ENCODE assay signal across 8 cellular contexts in the genomic region with DNA sequence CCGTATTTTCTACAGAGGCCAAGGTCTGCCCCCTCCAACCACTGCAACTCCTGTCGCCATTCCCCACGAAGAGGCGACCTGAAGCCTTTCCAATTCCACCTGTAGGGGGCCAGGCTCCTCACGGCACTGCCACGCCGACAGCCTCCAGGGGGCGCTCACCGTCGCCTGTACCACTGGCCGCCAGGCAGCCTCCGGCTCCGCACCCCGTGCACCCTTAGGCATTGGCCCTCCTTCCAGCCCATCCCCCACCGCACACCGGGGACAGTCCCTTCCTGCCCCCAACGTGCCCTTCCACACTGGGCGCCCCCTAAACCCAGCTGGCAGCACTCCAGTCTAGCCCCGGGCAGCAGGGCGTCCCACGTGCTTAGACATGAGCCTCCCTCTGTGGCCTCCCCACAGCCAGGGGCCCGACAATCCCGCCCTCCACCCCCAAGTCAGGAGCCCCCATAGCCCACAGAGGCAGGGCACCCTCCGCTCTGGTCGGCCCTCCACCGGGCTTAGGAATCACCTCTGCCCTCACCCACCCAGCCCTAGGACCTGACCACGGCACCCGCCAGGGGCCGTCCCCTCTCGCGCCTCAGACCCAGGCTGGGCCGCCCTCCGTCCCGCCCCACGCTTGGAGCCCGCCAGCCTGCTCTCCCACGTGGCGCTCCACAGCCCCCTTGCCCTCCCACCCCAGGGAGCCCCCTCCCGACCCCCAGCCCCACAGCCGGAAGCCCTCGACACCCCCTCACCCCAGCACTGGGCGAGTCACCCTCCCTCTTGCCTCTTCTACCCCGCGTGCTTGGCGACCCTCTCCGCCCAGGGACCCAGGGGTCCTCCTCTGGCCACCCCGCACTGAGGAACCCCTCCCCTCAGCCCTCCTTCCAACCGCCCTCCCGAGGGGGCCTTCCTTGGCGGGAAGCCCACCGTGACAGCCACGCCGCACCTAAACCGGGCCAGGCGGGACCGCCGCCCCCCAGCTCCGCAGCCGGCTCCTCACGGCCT. TPM values are rescaled to one million over a fixed set of nuclear protein-coding genes. Genes with fewer than 3 reads are reported as not detected.
DNase-seq lines count a peak whose midpoint lies in the region; ATAC-seq and TF ChIP-seq lines count a peak whose summit lies in the region.

No MANE protein-coding gene starts in this region.

- peak; percentile 55 for DNase-seq in GM12865 (ENCODE audit: low read depth)
- peak; percentile 73 for DNase-seq in WTC11 (ENCODE audit: low spot score)
- DNase-seq in ecto neural progenitor cell (ENCODE audit: low spot score) = peak; percentile 64
- peak; percentile 53 for DNase-seq in neural crest cell (ENCODE audit: low read depth, low spot score)
- no peak for DNase-seq in AML-193 (lab: John Stamatoyannopoulos, UW)
- DNase-seq in NCI-H2107 treated with DMSO at 0.1 percent for 48 hours (lab: John Stamatoyannopoulos, UW; ENCODE audit: unreplicated experiment) = no peak

- H3K27ac Mint-ChIP-seq in WTC11 (no peak overlapping the region), neural crest cell (ENCODE audit: unreplicated experiment) (no peak overlapping the region)

- no peaks in the 10 kb centered on the region for H3K36me3 Mint-ChIP-seq in WTC11
- peaks cover 3% of the 10 kb centered on the region for H3K36me3 Mint-ChIP-seq in neural crest cell (ENCODE audit: low read depth)

- POLR2A ChIA-PET in WTC11 (lab: Charles Lee) = interaction anchor here (0.7 kb wide), 1 partner anchor 60 kb away, joined by 7 read pairs; no protein-coding TSS in a partner anchor

- H3K9me3 Mint-ChIP-seq in WTC11 = peaks cover 5% of the 10 kb centered on the region; the same call in 1 of the 2 replicates
- peaks cover 14% of the 10 kb centered on the region for H3K9me3 Mint-ChIP-seq in neural crest cell

- H3K4me1 Mint-ChIP-seq in WTC11 (no peaks in the 10 kb centered on the region), neural crest cell (no peaks in the 10 kb centered on the region)

- TF ChIP-seq EP300 in Ishikawa (IDR thresholded peaks at IDR 0.05; ENCODE audit: borderline replicate concordance) = no peak

- no peak overlapping the region for H3K4me3 ChIP-seq in GM12865 (ENCODE audit: low read depth, low read length)

- CTCF ChIA-PET in WTC11 (lab: Charles Lee) = no interaction called here

- H3K27me3 Mint-ChIP-seq in WTC11 (ENCODE audit: low read depth) (peaks cover 5% of the 10 kb centered on the region; the same call in 1 of the 2 replicates), neural crest cell (ENCODE audit: low read depth) (peaks cover 17% of the 10 kb centered on the region)

- H3K4me3 Mint-ChIP-seq in WTC11 (no peak overlapping the region), neural crest cell (no peak overlapping the region)

- peak; percentile 84 for ATAC-seq in WTC11
- no peak for ATAC-seq in GM21723 (IDR thresholded peaks at IDR 0.05; ENCODE audit: unreplicated experiment)

- TF ChIP-seq RAD21 in Ishikawa (IDR thresholded peaks at IDR 0.05; ENCODE audit: low read depth) = peak; percentile 64

- peak; percentile 88 for TF ChIP-seq CTCF in GM12865 (IDR thresholded peaks at IDR 0.05; ENCODE audit: insufficient read depth, low read depth, low read length, missing control alignments)
- TF ChIP-seq CTCF in WTC11 (IDR thresholded peaks at IDR 0.05) = peak; percentile 87
- peak; percentile 68 for TF ChIP-seq CTCF in neural crest cell (conservative IDR thresholded peaks at IDR 0.05)

TF ChIP-seq in Ishikawa, 13 proteins besides CTCF, POLR2A, EP300 and RAD21 (continues in another document):
- TF ChIP-seq CREB1 (IDR thresholded peaks at IDR 0.05; ENCODE audit: low read depth) (no peak), FOXM1 (IDR thresholded peaks at IDR 0.05; ENCODE audit: borderline replicate concordance, low read depth) (no peak), CEBPB (IDR thresholded peaks at IDR 0.05) (no peak), EGR1 (IDR thresholded peaks at IDR 0.05) (no peak), MAX (IDR thresholded peaks at IDR 0.05) (no peak), TCF12 (IDR thresholded peaks at IDR 0.05; ENCODE audit: low read depth) (no peak), NFIC (IDR thresholded peaks at IDR 0.05) (no peak), TEAD4 (IDR thresholded peaks at IDR 0.05) (no peak), ZBTB7A (IDR thresholded peaks at IDR 0.05; ENCODE audit: low read depth) (no peak), YY1 (IDR thresholded peaks at IDR 0.05; ENCODE audit: low read depth) (no peak)
- TF ChIP-seq, protein P1, sequence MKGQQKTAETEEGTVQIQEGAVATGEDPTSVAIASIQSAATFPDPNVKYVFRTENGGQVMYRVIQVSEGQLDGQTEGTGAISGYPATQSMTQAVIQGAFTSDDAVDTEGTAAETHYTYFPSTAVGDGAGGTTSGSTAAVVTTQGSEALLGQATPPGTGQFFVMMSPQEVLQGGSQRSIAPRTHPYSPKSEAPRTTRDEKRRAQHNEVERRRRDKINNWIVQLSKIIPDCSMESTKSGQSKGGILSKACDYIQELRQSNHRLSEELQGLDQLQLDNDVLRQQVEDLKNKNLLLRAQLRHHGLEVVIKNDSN (IDR thresholded peaks at IDR 0.05) = no peak

TF ChIP-seq in WTC11, 78 proteins besides CTCF, POLR2A, EP300 and RAD21:
- 0 out of 2 replicates have a peak, but pooled peaks have one; percentile 17 for TF ChIP-seq SP1 (CRISPR knock-in tag; conservative IDR thresholded peaks at IDR 0.05)
- TF ChIP-seq, protein P2, sequence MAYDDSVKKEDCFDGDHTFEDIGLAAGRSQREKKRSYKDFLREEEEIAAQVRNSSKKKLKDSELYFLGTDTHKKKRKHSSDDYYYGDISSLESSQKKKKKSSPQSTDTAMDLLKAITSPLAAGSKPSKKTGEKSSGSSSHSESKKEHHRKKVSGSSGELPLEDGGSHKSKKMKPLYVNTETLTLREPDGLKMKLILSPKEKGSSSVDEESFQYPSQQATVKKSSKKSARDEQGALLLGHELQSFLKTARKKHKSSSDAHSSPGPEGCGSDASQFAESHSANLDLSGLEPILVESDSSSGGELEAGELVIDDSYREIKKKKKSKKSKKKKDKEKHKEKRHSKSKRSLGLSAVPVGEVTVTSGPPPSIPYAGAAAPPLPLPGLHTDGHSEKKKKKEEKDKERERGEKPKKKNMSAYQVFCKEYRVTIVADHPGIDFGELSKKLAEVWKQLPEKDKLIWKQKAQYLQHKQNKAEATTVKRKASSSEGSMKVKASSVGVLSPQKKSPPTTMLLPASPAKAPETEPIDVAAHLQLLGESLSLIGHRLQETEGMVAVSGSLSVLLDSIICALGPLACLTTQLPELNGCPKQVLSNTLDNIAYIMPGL (CRISPR knock-in tag; IDR thresholded peaks at IDR 0.05) = peak; percentile 59; the same call in 1 of the 2 replicates
- TF ChIP-seq GRHL2 (CRISPR knock-in tag; IDR thresholded peaks at IDR 0.05; ENCODE audit: insufficient replicate concordance, severe bottlenecking) = no peak
- TF ChIP-seq ZNF232 (CRISPR knock-in tag; IDR thresholded peaks at IDR 0.05) = no peak
- no peak for TF ChIP-seq NR2C2 (CRISPR knock-in tag; IDR thresholded peaks at IDR 0.05)
TF ChIP-seq in WTC11: peak in this region for 2.

RNA-seq across cellular contexts. Expression of gene PNMA6E, which starts 0.7 kb away (rescaled TPM):
- total RNA-seq in WTC11 (2021) (not detected in 3 replicates), neural crest cell (not detected in 2 replicates)

RNA-seq across cellular contexts. Expression of gene ZFP92, which starts 10.8 kb away (rescaled TPM):
- 0.23 to 0.31 TPM (median 0.27 TPM) in 3 replicates for total RNA-seq in WTC11 (2021)
- 0.23 and 0.39 TPM in 2 replicates for total RNA-seq in neural crest cell

RNA-seq across cellular contexts. Expression of gene TREX2, which starts 45.4 kb away (rescaled TPM):
- 0.78 to 1.5 TPM (median 1.0 TPM) in 3 replicates for total RNA-seq in WTC11 (2021)
- total RNA-seq in neural crest cell = 0.77 and 1.6 TPM in 2 replicates

Comparison
In these comparisons a context has a peak if more than half of its experiments do, and no peak if none do; other contexts are left out.
1. DNase-seq: peak in GM12865 (single experiment), WTC11 (single experiment), ecto neural progenitor cell (single experiment) and neural crest cell (single experiment); none in AML-193 (0 of 2) and NCI-H2107 treated with DMSO at 0.1 percent for 48 hours (single experiment).
2. Peak in every context shown above with its lines, with median percentiles within 50 percentile points of each other: CTCF ChIP-seq.